Comparison of ENCODE assay signal across 21 cellular contexts in the genomic region with DNA sequence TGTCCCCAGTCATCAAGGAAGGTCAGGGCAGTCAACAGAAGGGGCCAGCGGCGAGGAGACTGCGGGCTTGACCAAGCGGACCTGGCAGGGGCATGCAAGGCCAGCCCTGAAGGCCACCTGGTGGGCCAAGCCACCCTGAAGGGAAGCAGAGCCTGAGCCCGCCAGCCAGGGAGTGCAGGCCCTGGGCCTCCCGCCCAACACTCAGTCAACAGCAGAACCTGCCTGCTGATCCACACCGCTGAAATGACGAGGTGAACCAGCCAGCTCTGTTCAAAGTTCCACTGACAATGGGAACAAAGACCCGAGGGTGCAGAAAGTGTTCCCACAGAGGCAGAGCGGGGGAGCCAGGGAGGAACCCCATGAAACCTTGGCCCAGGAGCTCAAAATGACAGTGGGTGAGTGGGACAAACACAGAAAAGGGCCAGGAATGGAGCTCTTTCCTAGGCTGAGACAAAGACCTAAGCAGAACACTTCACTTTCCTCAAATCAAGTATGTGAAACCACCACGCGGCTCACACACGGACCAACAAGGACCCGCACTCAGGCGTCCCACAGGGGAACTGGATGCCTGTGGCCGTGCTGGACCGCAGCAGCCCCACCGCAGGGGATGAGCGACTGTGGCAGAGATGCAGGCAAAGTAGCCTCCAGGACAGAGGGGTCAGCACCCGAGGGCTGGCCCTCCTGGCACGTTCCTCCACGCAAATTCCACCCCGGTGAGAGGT. TPM values are rescaled to one million over a fixed set of nuclear protein-coding genes. Genes with fewer than 3 reads are reported as not detected.
DNase-seq lines count a peak whose midpoint lies in the region; ATAC-seq and TF ChIP-seq lines count a peak whose summit lies in the region.
"Had no signal": no experiment of that assay in that cellular context is flagged by ENCODE, and none has a peak within 500 bp of the region (broad histone marks: within the 10 kb centered on the region; RNA-seq: fewer than 3 reads in every experiment).

No MANE protein-coding gene starts in this region.

- peak overlapping the region; percentile 49 for H3K27ac ChIP-seq in RWPE1
- H3K27ac ChIP-seq: coronary artery, suprapubic skin, VCaP had no signal

- peak overlapping the region; percentile 16 for H3K4me3 Mint-ChIP-seq in stimulated activated effector memory CD8-positive, alpha-beta T cell treated with anti-CD3 and anti-CD28 coated beads, Interleukin-12 subunit alpha, Interleukin-12 subunit beta, amount 100 ng/mL, for 72 hours
- H3K4me3 Mint-ChIP-seq: activated naive CD8-positive, alpha-beta T cell treated with anti-CD3 and anti-CD28 coated beads for 36 hours; brain had no signal

- H3K4me1 Mint-ChIP-seq in stimulated activated effector memory CD8-positive, alpha-beta T cell treated with anti-CD3 and anti-CD28 coated beads, Interleukin-12 subunit alpha, Interleukin-12 subunit beta, amount 100 ng/mL, for 72 hours, result peaks cover 67% of the 10 kb centered on the region

- intact Hi-C loops in Right ventricle myocardium inferior (cut with DNase I), result no loop called here
- intact Hi-C loops in left ventricle myocardium superior (cut with micrococcal nuclease), result no loop called here

- POLR2A ChIA-PET in RWPE1 (lab: Yijun Ruan, JAX; ENCODE audit: low non-redundant PET), result no interaction called here

- H3K27ac Mint-ChIP-seq in stimulated activated effector memory CD8-positive, alpha-beta T cell treated with anti-CD3 and anti-CD28 coated beads, Interleukin-12 subunit alpha, Interleukin-12 subunit beta, amount 100 ng/mL, for 72 hours, result peak overlapping the region; percentile 24
- H3K27ac Mint-ChIP-seq: activated naive CD8-positive, alpha-beta T cell treated with anti-CD3 and anti-CD28 coated beads for 36 hours; brain had no signal

- H3K9me3 Mint-ChIP-seq in stimulated activated effector memory CD8-positive, alpha-beta T cell treated with anti-CD3 and anti-CD28 coated beads, Interleukin-12 subunit alpha, Interleukin-12 subunit beta, amount 100 ng/mL, for 72 hours, result no peaks in the 10 kb centered on the region
- H3K9me3 Mint-ChIP-seq: activated naive CD8-positive, alpha-beta T cell treated with anti-CD3 and anti-CD28 coated beads for 36 hours; activated T-cell treated with anti-CD3 and anti-CD28 coated beads, Interleukin-2, amount 50 U/mL, for 4 hours had no signal

- CTCF ChIA-PET in RWPE1 (lab: Yijun Ruan, JAX), result no interaction called here

- TF ChIP-seq CTCF in RWPE1 (conservative IDR thresholded peaks at IDR 0.05; ENCODE audit: low read depth), result no peak

- peaks cover 31% of the 10 kb centered on the region for H3K36me3 Mint-ChIP-seq in stimulated activated effector memory CD8-positive, alpha-beta T cell treated with anti-CD3 and anti-CD28 coated beads, Interleukin-12 subunit alpha, Interleukin-12 subunit beta, amount 100 ng/mL, for 72 hours

- ATAC-seq in Right ventricle myocardium inferior (peak; percentile 32), left ventricle myocardium superior (no peak), left lobe of liver (peak; percentile 56), GM18861 (IDR thresholded peaks at IDR 0.05; ENCODE audit: unreplicated experiment) (no peak)
- no peak for ATAC-seq in stimulated activated effector memory CD8-positive, alpha-beta T cell treated with anti-CD3 and anti-CD28 coated beads, Interleukin-12 subunit alpha, Interleukin-12 subunit beta, amount 100 ng/mL, for 72 hours

- DNase-seq in Right ventricle myocardium inferior (ENCODE audit: missing footprints) (peak; percentile 61), left ventricle myocardium superior (no peak), RWPE1 (ENCODE audit: low spot score) (no peak), left lobe of liver (ENCODE audit: low spot score) (no peak), UCSD-AML1 (lab: John Stamatoyannopoulos, UW; ENCODE audit: unreplicated experiment) (no peak), NCI-H526 treated with DMSO at 0.1 percent for 48 hours (lab: John Stamatoyannopoulos, UW) (no peak)
- DNase-seq in stimulated activated effector memory CD8-positive, alpha-beta T cell treated with anti-CD3 and anti-CD28 coated beads, Interleukin-12 subunit alpha, Interleukin-12 subunit beta, amount 100 ng/mL, for 72 hours (ENCODE audit: low spot score in 2 of 2), result no peak
- DNase-seq: activated naive CD8-positive, alpha-beta T cell treated with anti-CD3 and anti-CD28 coated beads for 36 hours; activated T-cell treated with anti-CD3 and anti-CD28 coated beads, Interleukin-2, amount 50 U/mL, for 4 hours; mammary epithelial cell; NCI-H2107; NCI-H524; RPMI8226; stimulated activated CD8-positive, alpha-beta memory T cell treated with anti-CD3 and anti-CD28 coated beads, Interleukin-4, amount 100 ng/mL, for 48 hours had no signal

RNA-seq across cellular contexts. Expression of a gene that starts 12.0 kb away (rescaled TPM):
- total RNA-seq in Right ventricle myocardium inferior (12.8 TPM), left ventricle myocardium superior (14.4 TPM), left lobe of liver (8.5 TPM)

RNA-seq across cellular contexts. Expression of a gene that starts 29.8 kb away (rescaled TPM):
- total RNA-seq in Right ventricle myocardium inferior (83.1 TPM), left ventricle myocardium superior (77.2 TPM), left lobe of liver (36.1 TPM)

RNA-seq across cellular contexts. Expression of a gene that starts 41.2 kb away (rescaled TPM):
- total RNA-seq in Right ventricle myocardium inferior (32.1 TPM), left ventricle myocardium superior (34.2 TPM), left lobe of liver (32.6 TPM)

RNA-seq across cellular contexts. Expression of a gene that starts 56.5 kb away (rescaled TPM):
- total RNA-seq in Right ventricle myocardium inferior, result 91.3 TPM
- total RNA-seq in left ventricle myocardium superior, result 89.2 TPM
- total RNA-seq in left lobe of liver, result 64.9 TPM

RNA-seq across cellular contexts. Expression of a gene that starts 57.6 kb away (rescaled TPM):
- total RNA-seq in Right ventricle myocardium inferior, result 1.6 TPM
- total RNA-seq in left ventricle myocardium superior, result 2.6 TPM
- 0.23 TPM for total RNA-seq in left lobe of liver
- total RNA-seq: activated naive CD8-positive, alpha-beta T cell treated with anti-CD3 and anti-CD28 coated beads for 36 hours; activated T-cell treated with anti-CD3 and anti-CD28 coated beads, Interleukin-2, amount 50 U/mL, for 4 hours; endothelial cell of umbilical vein; mammary epithelial cell; renal cortical epithelial cell; suprapubic skin had no signal

Comparison
In these comparisons a context has a peak if more than half of its experiments do, and no peak if none do; other contexts are left out.
1. ATAC-seq: peak in Right ventricle myocardium inferior (single experiment) and left lobe of liver (single experiment); none in left ventricle myocardium superior (single experiment), stimulated activated effector memory CD8-positive, alpha-beta T cell treated with anti-CD3 and anti-CD28 coated beads, Interleukin-12 subunit alpha, Interleukin-12 subunit beta, amount 100 ng/mL, for 72 hours (single experiment) and GM18861 (single experiment).